In genomic region chr11:35771722-35772121, GRCh38 we compare ENCODE assay signal across 23 cellular contexts.
"Had no signal": no experiment of that assay in that cellular context is flagged by ENCODE, and none has a peak within 500 bp of the region (broad histone marks: within the 10 kb centered on the region; RNA-seq: fewer than 3 reads in every experiment).

No MANE protein-coding gene starts in this region.

- ATAC-seq: HepG2 had no signal

- H3K9me3 ChIP-seq: SK-N-SH had no signal

- DNase-seq: IMR-90, Kasumi-1, KG1, MM.1S, NCI-H1105, NCI-H1417 treated with DMSO at 0.1 percent for 48 hours, NCI-H146, NCI-H187, NCI-H2029, NCI-H2081 treated with DMSO at 0.1 percent for 48 hours, NCI-H2171, NCI-H226, NCI-H446, NCI-H510A, NCI-H524 treated with DMSO at 0.1 percent for 48 hours, NCI-H69, NCI-H774, RPMI8226, SHP77, SK-N-SH, SW 1271, T-helper 1 cell had no signal

- H3K4me2 ChIP-seq: SK-N-SH had no signal

- H3K9me2 ChIP-seq: SK-N-SH had no signal

- H3K9ac ChIP-seq: SK-N-SH had no signal
